Comparison of ENCODE assay signal across 8 cellular contexts in the genomic region with DNA sequence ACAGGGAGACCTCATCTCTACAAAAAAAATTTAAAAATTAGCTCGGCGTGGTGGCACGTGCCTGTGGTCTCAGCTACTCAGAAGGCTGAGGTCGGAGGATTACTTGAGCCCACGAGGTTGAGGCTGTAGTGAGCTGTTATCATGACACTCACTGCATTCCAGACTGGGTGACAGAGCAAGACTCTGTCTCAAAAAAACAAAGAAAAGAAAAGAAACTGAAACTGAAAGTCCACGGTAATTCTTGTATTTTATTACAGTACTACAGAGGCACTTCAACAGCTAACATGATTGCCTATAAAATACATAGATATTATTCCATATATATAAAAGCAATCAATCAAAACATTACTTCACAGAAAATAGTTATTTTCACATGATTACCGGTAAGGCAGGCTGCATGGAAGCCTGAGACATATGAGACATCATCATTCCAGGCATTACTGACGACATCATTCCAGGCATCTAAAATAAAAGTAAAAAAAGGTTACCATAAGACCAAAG. TPM values are rescaled to one million over a fixed set of nuclear protein-coding genes. Genes with fewer than 3 reads are reported as not detected.
A peak's percentile ranks its signal among the peaks of the same experiment; 100 is the strongest.
DNase-seq lines count a peak whose midpoint lies in the region; ATAC-seq lines count a peak whose summit lies in the region.

No MANE protein-coding gene starts in this region.

- H3K27me3 Mint-ChIP-seq in activated CD8-positive, alpha-beta memory T cell treated with anti-CD3 and anti-CD28 coated beads, Interleukin-2, amount 10 ng/mL, durations not matched to agents 7 days and 5 days, result no peaks in the 10 kb centered on the region

- CTCF ChIA-PET in activated CD8-positive, alpha-beta memory T cell treated with anti-CD3 and anti-CD28 coated beads, Interleukin-2, amount 10 ng/mL, durations not matched to agents 7 days and 5 days (lab: Charles Lee), result interaction anchor here (2.1 kb wide), 1 partner anchor 21 kb away, joined by 11 read pairs; no protein-coding TSS in a partner anchor

- peak; percentile 86 for ATAC-seq in activated CD8-positive, alpha-beta memory T cell treated with anti-CD3 and anti-CD28 coated beads, Interleukin-2, amount 10 ng/mL, durations not matched to agents 7 days and 5 days
- peak; percentile 27 for ATAC-seq in HG03469 (IDR thresholded peaks at IDR 0.05; ENCODE audit: unreplicated experiment)
- ATAC-seq in stimulated activated effector memory CD8-positive, alpha-beta T cell treated with anti-CD3 and anti-CD28 coated beads, Interleukin-12 subunit alpha, Interleukin-12 subunit beta, amount 100 ng/mL, for 72 hours, result peak; percentile 89

- H3K4me1 Mint-ChIP-seq in activated CD8-positive, alpha-beta memory T cell treated with anti-CD3 and anti-CD28 coated beads, Interleukin-2, amount 10 ng/mL, durations not matched to agents 7 days and 5 days, result peaks cover 33% of the 10 kb centered on the region
- peaks cover 26% of the 10 kb centered on the region for H3K4me1 Mint-ChIP-seq in stimulated activated effector memory CD8-positive, alpha-beta T cell treated with anti-CD3 and anti-CD28 coated beads, Interleukin-12 subunit alpha, Interleukin-12 subunit beta, amount 100 ng/mL, for 72 hours

- H3K27ac Mint-ChIP-seq in activated CD8-positive, alpha-beta memory T cell treated with anti-CD3 and anti-CD28 coated beads, Interleukin-2, amount 10 ng/mL, durations not matched to agents 7 days and 5 days, result peak overlapping the region; percentile 98
- H3K27ac Mint-ChIP-seq in stimulated activated effector memory CD8-positive, alpha-beta T cell treated with anti-CD3 and anti-CD28 coated beads, Interleukin-12 subunit alpha, Interleukin-12 subunit beta, amount 100 ng/mL, for 72 hours, result peak overlapping the region; percentile 90

- H3K9me3 Mint-ChIP-seq in activated CD8-positive, alpha-beta memory T cell treated with anti-CD3 and anti-CD28 coated beads, Interleukin-2, amount 10 ng/mL, durations not matched to agents 7 days and 5 days (ENCODE audit: low read depth), result no peaks in the 10 kb centered on the region
- no peaks in the 10 kb centered on the region for H3K9me3 Mint-ChIP-seq in stimulated activated effector memory CD8-positive, alpha-beta T cell treated with anti-CD3 and anti-CD28 coated beads, Interleukin-12 subunit alpha, Interleukin-12 subunit beta, amount 100 ng/mL, for 72 hours

- H3K36me3 Mint-ChIP-seq in activated CD8-positive, alpha-beta memory T cell treated with anti-CD3 and anti-CD28 coated beads, Interleukin-2, amount 10 ng/mL, durations not matched to agents 7 days and 5 days, result peaks cover 21% of the 10 kb centered on the region
- H3K36me3 Mint-ChIP-seq in stimulated activated effector memory CD8-positive, alpha-beta T cell treated with anti-CD3 and anti-CD28 coated beads, Interleukin-12 subunit alpha, Interleukin-12 subunit beta, amount 100 ng/mL, for 72 hours, result peaks cover 53% of the 10 kb centered on the region

- peak overlapping the region; percentile 83 for H3K4me3 Mint-ChIP-seq in activated CD8-positive, alpha-beta memory T cell treated with anti-CD3 and anti-CD28 coated beads, Interleukin-2, amount 10 ng/mL, durations not matched to agents 7 days and 5 days
- peak overlapping the region; percentile 70 for H3K4me3 Mint-ChIP-seq in stimulated activated effector memory CD8-positive, alpha-beta T cell treated with anti-CD3 and anti-CD28 coated beads, Interleukin-12 subunit alpha, Interleukin-12 subunit beta, amount 100 ng/mL, for 72 hours

- DNase-seq in activated CD8-positive, alpha-beta memory T cell treated with anti-CD3 and anti-CD28 coated beads, Interleukin-2, amount 10 ng/mL, durations not matched to agents 7 days and 5 days, result peak; percentile 79
- DNase-seq in activated CD8-positive, alpha-beta memory T cell treated with anti-CD3 and anti-CD28 coated beads for 24 hours, result no peak
- DNase-seq in activated T-cell treated with anti-CD3 and anti-CD28 coated beads for 48 hours (ENCODE audit: low read depth) (peak; percentile 31), hepatic stellate cell (ENCODE audit: low spot score) (peak; percentile 24), epidermal melanocyte (ENCODE audit: insufficient read length, low spot score) (no peak), NCI-H524 (lab: John Stamatoyannopoulos, UW) (no peak)
- peak; percentile 9 to 63 for DNase-seq in stimulated activated effector memory CD8-positive, alpha-beta T cell treated with anti-CD3 and anti-CD28 coated beads, Interleukin-12 subunit alpha, Interleukin-12 subunit beta, amount 100 ng/mL, for 72 hours (ENCODE audit: low spot score in 2 of 2)

RNA-seq across cellular contexts. Expression of gene PRPF40A, which starts 23.1 kb away (rescaled TPM):
- total RNA-seq in activated CD8-positive, alpha-beta memory T cell treated with anti-CD3 and anti-CD28 coated beads, Interleukin-2, amount 10 ng/mL, durations not matched to agents 7 days and 5 days, result 100 to 1,000 TPM; 126 to 127 TPM

RNA-seq across cellular contexts. Expression of gene ARL6IP6, which starts 24.2 kb away (rescaled TPM):
- 10 to 100 TPM; 45.5 to 50.7 TPM for total RNA-seq in activated CD8-positive, alpha-beta memory T cell treated with anti-CD3 and anti-CD28 coated beads, Interleukin-2, amount 10 ng/mL, durations not matched to agents 7 days and 5 days

Comparison
In these comparisons a context has a peak if more than half of its experiments do, and no peak if none do; other contexts are left out.
1. DNase-seq: peak in activated CD8-positive, alpha-beta memory T cell treated with anti-CD3 and anti-CD28 coated beads, Interleukin-2, amount 10 ng/mL, durations not matched to agents 7 days and 5 days (single experiment), activated T-cell treated with anti-CD3 and anti-CD28 coated beads for 48 hours (single experiment), hepatic stellate cell (single experiment) and stimulated activated effector memory CD8-positive, alpha-beta T cell treated with anti-CD3 and anti-CD28 coated beads, Interleukin-12 subunit alpha, Interleukin-12 subunit beta, amount 100 ng/mL, for 72 hours (2 of 2); none in activated CD8-positive, alpha-beta memory T cell treated with anti-CD3 and anti-CD28 coated beads for 24 hours (single experiment), epidermal melanocyte (single experiment) and NCI-H524 (0 of 2).
2. ATAC-seq: peak in every context shown above with its lines; median percentile 89 in stimulated activated effector memory CD8-positive, alpha-beta T cell treated with anti-CD3 and anti-CD28 coated beads, Interleukin-12 subunit alpha, Interleukin-12 subunit beta, amount 100 ng/mL, for 72 hours; 86 in activated CD8-positive, alpha-beta memory T cell treated with anti-CD3 and anti-CD28 coated beads, Interleukin-2, amount 10 ng/mL, durations not matched to agents 7 days and 5 days; 27 in HG03469.